8 cellular contexts compared by ENCODE assay signal in the genomic region with DNA sequence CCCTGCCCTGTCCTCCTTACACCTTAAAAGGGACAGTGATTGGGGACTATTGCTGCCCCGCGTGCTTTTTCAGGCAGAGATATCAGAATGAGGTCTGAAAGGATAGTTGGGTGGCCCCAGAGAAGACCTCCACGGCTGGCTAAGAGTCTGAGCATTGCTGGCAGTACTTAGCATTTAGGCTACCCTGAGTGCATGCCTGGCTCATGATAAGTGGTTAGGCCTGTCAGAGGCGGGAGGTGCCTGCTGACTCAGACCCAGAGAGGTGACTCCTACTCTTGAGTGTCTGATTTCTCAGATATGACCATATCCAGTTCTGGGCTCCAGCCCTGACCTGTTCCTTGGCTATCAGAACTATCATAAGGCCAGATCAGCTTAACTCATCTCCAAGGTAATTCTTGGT.
DNase-seq lines count a peak whose midpoint lies in the region; ATAC-seq and TF ChIP-seq lines count a peak whose summit lies in the region.

No MANE protein-coding gene starts in this region.

- WGBS in mammary epithelial cell (ENCODE audit: low coverage, missing lambda C conversion rate) = 50% methylated on average over 3 of the region's 4 CpGs

- H3K4me3 ChIP-seq in LNCaP clone FGC (ENCODE audit: low read depth, low read length) (no peak overlapping the region), mammary epithelial cell (replicated peaks in 1 of 3; ENCODE audit: insufficient read depth in 1 of 3, low read depth in 2 of 3, low read length in 3 of 3) (no peak overlapping the region)

- intact Hi-C loops in mammary epithelial cell (cut with micrococcal nuclease) = loop anchor here (5.0 kb wide), 1 partner anchor 65 kb away; no protein-coding TSS in a partner anchor

- BruUV-seq in mammary epithelial cell (replicated peaks; lab: Mats Ljungman, UMichigan) = no TSS peak

- no peaks in the 10 kb centered on the region for H3K36me3 ChIP-seq in mammary epithelial cell (ENCODE audit: insufficient read depth, low read length)

- peaks cover 25% of the 10 kb centered on the region for H3K4me1 ChIP-seq in mammary epithelial cell (ENCODE audit: insufficient read depth, low read length)

- DNase-seq in DMS153 (lab: John Stamatoyannopoulos, UW) (peak; percentile 84), LNCaP clone FGC (ENCODE audit: low read depth) (peak; percentile 26), mammary epithelial cell (peak; percentile 95), myocyte (ENCODE audit: low read depth) (peak; percentile 85), GM19238 (ENCODE audit: insufficient read length, low spot score) (no peak)
- no peak for DNase-seq in activated effector memory CD4-positive, alpha-beta T cell treated with anti-CD3 and anti-CD28 coated beads, Interleukin-2, amount 50 U/mL, for 16 hours

- in situ Hi-C loops in mammary epithelial cell (cut with MboI; ENCODE audit: low sequenced_read_pairs in 2 of 2) = loop anchor here in 1 of 2 donors (10.0 kb wide), 1 partner anchor 138 kb away; no protein-coding TSS in a partner anchor

- peak; percentile 83 for ATAC-seq in GM21723 (IDR thresholded peaks at IDR 0.05; ENCODE audit: unreplicated experiment)
- ATAC-seq in GM18873 (IDR thresholded peaks at IDR 0.05; ENCODE audit: low FRiP score, unreplicated experiment) = no peak

- H3K27me3 ChIP-seq in mammary epithelial cell (ENCODE audit: insufficient read depth, low read length) = no peaks in the 10 kb centered on the region

- H3K4me2 ChIP-seq in mammary epithelial cell (ENCODE audit: insufficient read depth, low read depth, low read length) = peak overlapping the region; percentile 4

- H3K9me3 ChIP-seq in mammary epithelial cell (replicated peaks; ENCODE audit: insufficient read depth, low read length) = no peaks in the 10 kb centered on the region

- dilution Hi-C loops in mammary epithelial cell (cut with HindIII; ENCODE audit: low sequenced_read_pairs) = loop anchor here (5.0 kb wide), 1 partner anchor 75 kb away; no protein-coding TSS in a partner anchor

- CTCF ChIA-PET in mammary epithelial cell (lab: Charles Lee; ENCODE audit: low non-redundant PET) = interaction anchor here (0.6 to 0.7 kb wide), 2 partner anchors 148 to 1919 kb away, joined by 3 to 6 read pairs; no protein-coding TSS in a partner anchor

- H3K27ac ChIP-seq in mammary epithelial cell (ENCODE audit: insufficient read depth, low read depth, low read length) = peak overlapping the region; percentile 62

- H2AFZ ChIP-seq in mammary epithelial cell (ENCODE audit: low read depth, low read length) = peak overlapping the region; percentile 83

- TF ChIP-seq CTCF in LNCaP clone FGC (IDR thresholded peaks at IDR 0.05; ENCODE audit: control insufficient read depth, extremely low read depth, insufficient read depth) (no peak), mammary epithelial cell (conservative IDR thresholded peaks at IDR 0.05 in 1 of 2, IDR thresholded peaks at IDR 0.05 in 1 of 2; ENCODE audit: extremely low read depth in 1 of 2, insufficient read depth in 1 of 2, low read depth in 1 of 2, low read length in 2 of 2) (no peak)

- H3K79me2 ChIP-seq in mammary epithelial cell (ENCODE audit: insufficient read depth, low read length) = no peaks in the 10 kb centered on the region

- H3K9ac ChIP-seq in mammary epithelial cell (ENCODE audit: insufficient read depth, low read length) = no peak overlapping the region

- H4K20me1 ChIP-seq in mammary epithelial cell (ENCODE audit: insufficient read depth, low read length) = no peaks in the 10 kb centered on the region

Comparison
In these comparisons a context has a peak if more than half of its experiments do, and no peak if none do; other contexts are left out.
1. DNase-seq: peak in DMS153 (single experiment), LNCaP clone FGC (single experiment), mammary epithelial cell (single experiment) and myocyte (single experiment); none in activated effector memory CD4-positive, alpha-beta T cell treated with anti-CD3 and anti-CD28 coated beads, Interleukin-2, amount 50 U/mL, for 16 hours (single experiment) and GM19238 (single experiment).